Comparison of ENCODE assay signal across 17 cellular contexts in genomic region chr5:167295686-167296015, GRCh38.
DNase-seq lines count a peak whose midpoint lies in the region; ATAC-seq, FAIRE-seq and TF ChIP-seq lines count a peak whose summit lies in the region.
"Had no signal": no experiment of that assay in that cellular context is flagged by ENCODE, and none has a peak within 500 bp of the region (broad histone marks: within the 10 kb centered on the region; RNA-seq: fewer than 3 reads in every experiment).

No MANE protein-coding gene starts in this region.

- no peaks in the 10 kb centered on the region for H3K9me1 ChIP-seq in endothelial cell of umbilical vein (replicated peaks; ENCODE audit: control insufficient read depth, extremely low read depth, insufficient read depth, low read length)

- dilution Hi-C loops in endothelial cell of umbilical vein (cut with MboI; ENCODE audit: extremely low pct_ligation_motif_present, low sequenced_read_pairs), result no loop called here

- peak overlapping the region; percentile 1 for H3K4me3 Mint-ChIP-seq in nephron progenitor cell
- H3K4me3 Mint-ChIP-seq: activated CD8-positive, alpha-beta T cell treated with anti-CD3 and anti-CD28 coated beads, Interleukin-2, amount 10 ng/mL, durations not matched to agents 7 days and 5 days had no signal

- ATAC-seq in Panc1, result no peak
- no peak for ATAC-seq in GM19023 (IDR thresholded peaks at IDR 0.05; ENCODE audit: unreplicated experiment)
- no peak for ATAC-seq in left ventricle myocardium superior
- ATAC-seq: activated CD8-positive, alpha-beta T cell treated with anti-CD3 and anti-CD28 coated beads, Interleukin-2, amount 10 ng/mL, durations not matched to agents 7 days and 5 days had no signal

- H3K36me3 Mint-ChIP-seq in nephron progenitor cell (ENCODE audit: low read depth), result peaks cover 10% of the 10 kb centered on the region

- peaks cover 14% of the 10 kb centered on the region for H3K9me3 Mint-ChIP-seq in nephron progenitor cell

- H3K27ac ChIP-seq in BLaER1 treated with 17β-estradiol and CSF1 and Interleukin-3, amounts not matched to agents 10 nM and 100 nM, result peak overlapping the region in 3 of 11 experiments; percentile 2 to 67 (median 5); a peak in 3 of 22 replicates
- no peak overlapping the region for H3K27ac ChIP-seq in Panc1 (ENCODE audit: low read length)
- peak overlapping the region; percentile 88 for H3K27ac ChIP-seq in endothelial cell of umbilical vein (ENCODE audit: insufficient read depth, low read depth, low read length)
- H3K27ac ChIP-seq: parathyroid adenoma, upper lobe of left lung had no signal

- BruUV-seq in Panc1 (replicated peaks; lab: Mats Ljungman, UMichigan) (no TSS peak), endothelial cell of umbilical vein (replicated peaks; lab: Mats Ljungman, UMichigan) (no TSS peak)

- in situ Hi-C loops in Panc1 (cut with HindIII; ENCODE audit: low pct_unique_long_range_greater_than_20kb, low sequenced_read_pairs), result no loop called here

- peaks cover 0 to 14% (median 0%) of the 10 kb centered on the region in 11 experiments; a peak in 2 of 22 replicates for H3K27me3 ChIP-seq in BLaER1 treated with 17β-estradiol and CSF1 and Interleukin-3, amounts not matched to agents 10 nM and 100 nM
- H3K27me3 ChIP-seq in Panc1 (ENCODE audit: control insufficient read depth, insufficient read depth, low read length) (no peaks in the 10 kb centered on the region), endothelial cell of umbilical vein (ENCODE audit: control insufficient read depth in 2 of 2, insufficient read depth in 2 of 2, low read length in 2 of 2) (no peaks in the 10 kb centered on the region)
- H3K27me3 ChIP-seq: upper lobe of left lung had no signal

- H3K36me3 ChIP-seq in BLaER1 treated with 17β-estradiol and CSF1 and Interleukin-3, amounts not matched to agents 10 nM and 100 nM, result no peaks in the 10 kb centered on the region; a peak in 1 of 22 replicates
- no peaks in the 10 kb centered on the region for H3K36me3 ChIP-seq in Panc1 (ENCODE audit: control insufficient read depth, insufficient read depth, low read length)
- no peaks in the 10 kb centered on the region for H3K36me3 ChIP-seq in endothelial cell of umbilical vein (ENCODE audit: control insufficient read depth in 2 of 2, extremely low read depth in 1 of 2, insufficient read depth in 2 of 2, low read length in 2 of 2)
- H3K36me3 ChIP-seq: upper lobe of left lung had no signal

- no peak overlapping the region for H3K27ac Mint-ChIP-seq in nephron progenitor cell
- H3K27ac Mint-ChIP-seq: activated CD8-positive, alpha-beta T cell treated with anti-CD3 and anti-CD28 coated beads, Interleukin-2, amount 10 ng/mL, durations not matched to agents 7 days and 5 days had no signal

- H3K4me1 ChIP-seq in BLaER1 treated with 17β-estradiol and CSF1 and Interleukin-3, amounts not matched to agents 10 nM and 100 nM, result peaks cover 28 to 39% (median 33%) of the 10 kb centered on the region in 10 experiments
- H3K4me1 ChIP-seq in Panc1 (ENCODE audit: control insufficient read depth, insufficient read depth, low read length) (no peaks in the 10 kb centered on the region), endothelial cell of umbilical vein (ENCODE audit: control insufficient read depth, extremely low read depth, insufficient read depth, low read length) (peaks cover 28% of the 10 kb centered on the region)
- H3K4me1 ChIP-seq: parathyroid adenoma had no signal

- peaks cover 38% of the 10 kb centered on the region for H3K4me1 Mint-ChIP-seq in nephron progenitor cell

- no peak overlapping the region; a peak in 1 of 20 replicates for H3K4me3 ChIP-seq in BLaER1 treated with 17β-estradiol and CSF1 and Interleukin-3, amounts not matched to agents 10 nM and 100 nM
- H3K4me3 ChIP-seq in Panc1 (ENCODE audit: low read depth in 2 of 2, low read length in 2 of 2) (no peak overlapping the region), endothelial cell of umbilical vein (replicated peaks in 1 of 3; ENCODE audit: insufficient read depth in 1 of 3, low read depth in 1 of 3, low read length in 3 of 3) (no peak overlapping the region)
- H3K4me3 ChIP-seq: upper lobe of left lung had no signal

- H4K20me1 ChIP-seq in BLaER1 treated with 17β-estradiol and CSF1 and Interleukin-3, amounts not matched to agents 10 nM and 100 nM, result peaks cover 0 to 6% (median 0%) of the 10 kb centered on the region in 11 experiments; a peak in 2 of 22 replicates
- H4K20me1 ChIP-seq in endothelial cell of umbilical vein (replicated peaks; ENCODE audit: control insufficient read depth, extremely low read depth, insufficient read depth, low read length), result no peaks in the 10 kb centered on the region

- CTCF ChIA-PET in Panc1 (lab: Charles Lee), result no interaction called here
- CTCF ChIA-PET in endothelial cell of umbilical vein (lab: Charles Lee), result no interaction called here

- no peak overlapping the region for H2AFZ ChIP-seq in endothelial cell of umbilical vein (ENCODE audit: low read depth, low read length)
- H2AFZ ChIP-seq: parathyroid adenoma had no signal

- H3K79me2 ChIP-seq in endothelial cell of umbilical vein (ENCODE audit: control insufficient read depth, insufficient read depth, low read length), result no peaks in the 10 kb centered on the region
- H3K79me2 ChIP-seq: parathyroid adenoma had no signal

- peaks cover 2% of the 10 kb centered on the region for H3K27me3 Mint-ChIP-seq in nephron progenitor cell (ENCODE audit: low read depth, poor library complexity)

- intact Hi-C loops in Panc1 (cut with micrococcal nuclease; ENCODE audit: unreplicated experiment), result no loop called here
- intact Hi-C loops in endothelial cell of umbilical vein (cut with micrococcal nuclease), result loop anchor here (2.0 kb wide), 1 partner anchor 923 kb away; no protein-coding TSS in a partner anchor
- intact Hi-C loops in left ventricle myocardium superior (cut with micrococcal nuclease), result no loop called here

- no peak for FAIRE-seq in endothelial cell of umbilical vein (lab: Jason Lieb, UNC)
- FAIRE-seq: GM12891 had no signal

- no peak for TF ChIP-seq CTCF in Panc1 (IDR thresholded peaks at IDR 0.05)
- TF ChIP-seq CTCF in endothelial cell of umbilical vein (IDR thresholded peaks at IDR 0.05; ENCODE audit: extremely low read depth in 1 of 2, insufficient read depth in 1 of 2, low read depth in 1 of 2, low read length in 2 of 2), result no peak
- no peak for TF ChIP-seq CTCF in nephron progenitor cell (IDR thresholded peaks at IDR 0.05)

- DNase-seq in Panc1 (ENCODE audit: low read depth, low spot score) (peak; percentile 15), endothelial cell of umbilical vein (ENCODE audit: low read depth, low spot score) (no peak), nephron progenitor cell (no peak), left ventricle myocardium superior (no peak), NCI-H1417 (lab: John Stamatoyannopoulos, UW) (no peak)
- DNase-seq in activated T-cell treated with anti-CD3 and anti-CD28 coated beads, Interleukin-2, amount 50 U/mL, for 48 hours, result no peak
- DNase-seq: activated CD8-positive, alpha-beta T cell treated with anti-CD3 and anti-CD28 coated beads, Interleukin-2, amount 10 ng/mL, durations not matched to agents 7 days and 5 days; activated gamma-delta T cell treated with Interleukin-2 at 50 U/mL for 16 hours; Kasumi-1; NCI-H1930; NCI-H748 treated with DMSO at 0.1 percent for 48 hours; Right ventricle myocardium superior; upper lobe of left lung had no signal

- TF ChIP-seq POLR2A in endothelial cell of umbilical vein (IDR thresholded peaks at IDR 0.05; ENCODE audit: low read depth, low read length), result no peak

- peak overlapping the region; percentile 50 to 86 (median 79) for H3K4me2 ChIP-seq in BLaER1 treated with 17β-estradiol and CSF1 and Interleukin-3, amounts not matched to agents 10 nM and 100 nM
- peak overlapping the region; percentile 90 for H3K4me2 ChIP-seq in endothelial cell of umbilical vein (ENCODE audit: insufficient read depth, low read length)

- no peak overlapping the region for H3K9ac ChIP-seq in BLaER1 treated with 17β-estradiol and CSF1 and Interleukin-3, amounts not matched to agents 10 nM and 100 nM
- no peak overlapping the region for H3K9ac ChIP-seq in endothelial cell of umbilical vein (replicated peaks; ENCODE audit: extremely low read depth, insufficient read depth, low read length)
- H3K9ac ChIP-seq: parathyroid adenoma had no signal

- H3K9me3 ChIP-seq in BLaER1 treated with 17β-estradiol and CSF1 and Interleukin-3, amounts not matched to agents 10 nM and 100 nM (replicated peaks in 1 of 11), result peaks cover 19 to 55% (median 33%) of the 10 kb centered on the region in 11 experiments
- no peaks in the 10 kb centered on the region for H3K9me3 ChIP-seq in Panc1 (ENCODE audit: control insufficient read depth, insufficient read depth, low read depth, low read length)
- H3K9me3 ChIP-seq in endothelial cell of umbilical vein (replicated peaks; ENCODE audit: control insufficient read depth, insufficient read depth, low read length), result no peaks in the 10 kb centered on the region
- H3K9me3 ChIP-seq: upper lobe of left lung had no signal

- POLR2A ChIA-PET in Panc1 (lab: Charles Lee), result no interaction called here
- POLR2A ChIA-PET in endothelial cell of umbilical vein (lab: Charles Lee), result no interaction called here

TF ChIP-seq in endothelial cell of umbilical vein, 7 proteins besides CTCF, POLR2A, EP300 and RAD21:
- TF ChIP-seq MYC (IDR thresholded peaks at IDR 0.05; ENCODE audit: low read depth, low read length), result no peak
- TF ChIP-seq, protein P1, sequence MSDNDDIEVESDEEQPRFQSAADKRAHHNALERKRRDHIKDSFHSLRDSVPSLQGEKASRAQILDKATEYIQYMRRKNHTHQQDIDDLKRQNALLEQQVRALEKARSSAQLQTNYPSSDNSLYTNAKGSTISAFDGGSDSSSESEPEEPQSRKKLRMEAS (IDR thresholded peaks at IDR 0.05; ENCODE audit: insufficient read depth, insufficient read length), result no peak
- no peak for TF ChIP-seq JUN (IDR thresholded peaks at IDR 0.05; ENCODE audit: borderline replicate concordance, insufficient read depth, insufficient read length, low read depth)
- TF ChIP-seq EZH2 (IDR thresholded peaks at IDR 0.05; ENCODE audit: borderline replicate concordance, low read depth, low read length, severe bottlenecking), result no peak
- TF ChIP-seq GATA2 (IDR thresholded peaks at IDR 0.05; ENCODE audit: insufficient read depth, insufficient read length, low read depth, low read length), result no peak
- TF ChIP-seq POLR2AphosphoS5 (IDR thresholded peaks at IDR 0.05; ENCODE audit: insufficient read depth, low read depth, low read length), result no peak
- TF ChIP-seq FOS (IDR thresholded peaks at IDR 0.05; ENCODE audit: borderline replicate concordance, insufficient read depth, low read length), result no peak
TF ChIP-seq in endothelial cell of umbilical vein: peak in this region for 0.
